Comparison of ENCODE assay signal across 19 cellular contexts in genomic region chr4:36638273-36638811, GRCh38.
"Had no signal": no experiment of that assay in that cellular context is flagged by ENCODE, and none has a peak within 500 bp of the region (broad histone marks: within the 10 kb centered on the region; RNA-seq: fewer than 3 reads in every experiment).

No MANE protein-coding gene starts in this region.

- H3K4me3 Mint-ChIP-seq: activated CD4-positive, alpha-beta T cell treated with anti-CD3 and anti-CD28 coated beads, Interleukin-2, amount 10 ng/mL, durations not matched to agents 24 days and 14 days; activated CD8-positive, alpha-beta memory T cell treated with anti-CD3 and anti-CD28 coated beads, Interleukin-2, amount 10 ng/mL, durations not matched to agents 7 days and 5 days; activated naive CD8-positive, alpha-beta T cell treated with anti-CD3 and anti-CD28 coated beads for 36 hours; activated T-cell treated with anti-CD3 and anti-CD28 coated beads, Interleukin-2, amount 50 U/mL, for 24 hours; activated T-helper 1 cell treated with anti-CD3 and anti-CD28 coated beads, Interleukin-12 subunit alpha, Interleukin-12 subunit beta, Interleukin-2, Interleukin-4 antibody, amounts not matched to agents 30 ng/mL and 10 ng/mL and 1 ng/mL, durations not matched to agents 14 hours and 24 hours and 36 hours had no signal

- H3K4me1 Mint-ChIP-seq: activated CD4-positive, alpha-beta T cell treated with anti-CD3 and anti-CD28 coated beads, Interleukin-2, amount 10 ng/mL, durations not matched to agents 24 days and 14 days; activated CD8-positive, alpha-beta memory T cell treated with anti-CD3 and anti-CD28 coated beads, Interleukin-2, amount 10 ng/mL, durations not matched to agents 7 days and 5 days; activated naive CD8-positive, alpha-beta T cell treated with anti-CD3 and anti-CD28 coated beads for 36 hours had no signal

- H3K36me3 ChIP-seq: brain microvascular endothelial cell, cardiac muscle cell had no signal

- DNase-seq: activated CD4-positive, alpha-beta T cell treated with anti-CD3 and anti-CD28 coated beads, Interleukin-2, amount 10 ng/mL, durations not matched to agents 24 days and 14 days; activated CD4-positive, alpha-beta T cell treated with anti-CD3 and anti-CD28 coated beads, Interleukin-2, amount 50 U/mL, for 48 hours; activated CD4-positive, CD25-positive, alpha-beta regulatory T cell treated with anti-CD3 and anti-CD28 coated beads, Interleukin-2, amount 50 U/mL, for 72 hours; activated CD8-positive, alpha-beta memory T cell treated with anti-CD3 and anti-CD28 coated beads, Interleukin-2, amount 10 ng/mL, durations not matched to agents 7 days and 5 days; activated effector memory CD4-positive, alpha-beta T cell treated with anti-CD3 and anti-CD28 coated beads, Interleukin-2, amount 50 U/mL, for 16 hours; activated naive CD4-positive, alpha-beta T cell treated with Interleukin-2 at 50 U/mL for 16 hours; activated naive CD8-positive, alpha-beta T cell treated with anti-CD3 and anti-CD28 coated beads for 36 hours; activated T-cell treated with anti-CD3 and anti-CD28 coated beads, Interleukin-2, amount 50 U/mL, for 24 hours; brain microvascular endothelial cell; KG1; NCI-H1048; NCI-H146; NCI-H187 treated with DMSO at 0.1 percent for 48 hours; NCI-H2081 treated with DMSO at 0.1 percent for 48 hours; NCI-H446; NCI-H524; SIG-M5 had no signal

- H3K27ac ChIP-seq: brain microvascular endothelial cell, cardiac muscle cell had no signal

- H3K36me3 Mint-ChIP-seq: activated CD8-positive, alpha-beta memory T cell treated with anti-CD3 and anti-CD28 coated beads, Interleukin-2, amount 10 ng/mL, durations not matched to agents 7 days and 5 days; activated naive CD8-positive, alpha-beta T cell treated with anti-CD3 and anti-CD28 coated beads for 36 hours had no signal

- H3K27ac Mint-ChIP-seq: activated CD4-positive, alpha-beta T cell treated with anti-CD3 and anti-CD28 coated beads, Interleukin-2, amount 10 ng/mL, durations not matched to agents 24 days and 14 days; activated CD8-positive, alpha-beta memory T cell treated with anti-CD3 and anti-CD28 coated beads, Interleukin-2, amount 10 ng/mL, durations not matched to agents 7 days and 5 days; activated naive CD8-positive, alpha-beta T cell treated with anti-CD3 and anti-CD28 coated beads for 36 hours; activated T-cell treated with anti-CD3 and anti-CD28 coated beads, Interleukin-2, amount 50 U/mL, for 24 hours; activated T-helper 1 cell treated with anti-CD3 and anti-CD28 coated beads, Interleukin-12 subunit alpha, Interleukin-12 subunit beta, Interleukin-2, Interleukin-4 antibody, amounts not matched to agents 30 ng/mL and 10 ng/mL and 1 ng/mL, durations not matched to agents 14 hours and 24 hours and 36 hours had no signal

- H3K27me3 ChIP-seq: brain microvascular endothelial cell, cardiac muscle cell had no signal

- H3K4me3 ChIP-seq: cardiac muscle cell had no signal

- H3K27me3 Mint-ChIP-seq: activated CD4-positive, alpha-beta T cell treated with anti-CD3 and anti-CD28 coated beads, Interleukin-2, amount 10 ng/mL, durations not matched to agents 24 days and 14 days; activated CD8-positive, alpha-beta memory T cell treated with anti-CD3 and anti-CD28 coated beads, Interleukin-2, amount 10 ng/mL, durations not matched to agents 7 days and 5 days had no signal

- ATAC-seq: activated CD8-positive, alpha-beta memory T cell treated with anti-CD3 and anti-CD28 coated beads, Interleukin-2, amount 10 ng/mL, durations not matched to agents 7 days and 5 days had no signal

- H3K9me3 Mint-ChIP-seq: activated CD4-positive, alpha-beta T cell treated with anti-CD3 and anti-CD28 coated beads, Interleukin-2, amount 10 ng/mL, durations not matched to agents 24 days and 14 days; activated naive CD8-positive, alpha-beta T cell treated with anti-CD3 and anti-CD28 coated beads for 36 hours; activated T-cell treated with anti-CD3 and anti-CD28 coated beads, Interleukin-2, amount 50 U/mL, for 24 hours; activated T-helper 1 cell treated with anti-CD3 and anti-CD28 coated beads, Interleukin-12 subunit alpha, Interleukin-12 subunit beta, Interleukin-2, Interleukin-4 antibody, amounts not matched to agents 30 ng/mL and 10 ng/mL and 1 ng/mL, durations not matched to agents 14 hours and 24 hours and 36 hours had no signal
